2 cellular contexts compared by ENCODE assay signal in the genomic region with DNA sequence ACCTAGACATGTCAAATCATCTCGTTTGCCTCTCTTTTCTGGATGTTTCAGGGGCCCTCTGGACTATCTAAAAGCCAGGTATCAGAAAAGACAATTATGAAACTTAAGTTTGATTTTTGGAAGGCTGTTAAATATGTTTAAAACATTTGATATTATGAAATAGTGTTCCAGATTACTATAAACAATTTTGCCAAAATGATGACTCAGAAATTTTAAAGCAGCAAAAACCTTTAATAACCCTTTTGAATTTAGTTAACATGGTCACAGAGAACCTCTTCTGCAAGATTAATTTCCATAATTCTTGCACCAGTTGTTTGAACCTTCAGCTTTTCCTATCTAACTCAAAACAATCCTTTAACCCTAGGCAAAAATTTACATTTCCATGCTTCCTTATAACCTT.
TF ChIP-seq lines count a peak whose summit lies in the region.

No MANE protein-coding gene starts in this region.

TF ChIP-seq in IMR-90, 13 proteins besides CTCF, POLR2A, EP300 and RAD21:
- TF ChIP-seq MAFK (IDR thresholded peaks at IDR 0.05; ENCODE audit: low read depth, low read length), result peak; percentile 47; the same call in 1 of the 2 replicates
- TF ChIP-seq, protein P1, sequence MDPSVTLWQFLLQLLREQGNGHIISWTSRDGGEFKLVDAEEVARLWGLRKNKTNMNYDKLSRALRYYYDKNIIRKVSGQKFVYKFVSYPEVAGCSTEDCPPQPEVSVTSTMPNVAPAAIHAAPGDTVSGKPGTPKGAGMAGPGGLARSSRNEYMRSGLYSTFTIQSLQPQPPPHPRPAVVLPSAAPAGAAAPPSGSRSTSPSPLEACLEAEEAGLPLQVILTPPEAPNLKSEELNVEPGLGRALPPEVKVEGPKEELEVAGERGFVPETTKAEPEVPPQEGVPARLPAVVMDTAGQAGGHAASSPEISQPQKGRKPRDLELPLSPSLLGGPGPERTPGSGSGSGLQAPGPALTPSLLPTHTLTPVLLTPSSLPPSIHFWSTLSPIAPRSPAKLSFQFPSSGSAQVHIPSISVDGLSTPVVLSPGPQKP (IDR thresholded peaks at IDR 0.05; ENCODE audit: borderline replicate concordance, low read depth, low read length), result no peak

TF ChIP-seq in H1, 55 proteins besides CTCF, POLR2A, EP300 and RAD21:
- TF ChIP-seq SP4 (IDR thresholded peaks at IDR 0.05; ENCODE audit: low read length), result no peak
- TF ChIP-seq MAFK (IDR thresholded peaks at IDR 0.05; ENCODE audit: low read depth, low read length), result no peak
- no peak for TF ChIP-seq TCF12 (IDR thresholded peaks at IDR 0.05; ENCODE audit: low read depth, low read length)
- TF ChIP-seq SP1 (IDR thresholded peaks at IDR 0.05; ENCODE audit: low read depth, low read length), result no peak
- no peak for TF ChIP-seq RXRA (IDR thresholded peaks at IDR 0.05; ENCODE audit: insufficient read depth, low read depth, low read length)
- no peak for TF ChIP-seq TAF7 (optimal IDR thresholded peaks at IDR 0.05; ENCODE audit: borderline replicate concordance, low read depth, low read length)
- TF ChIP-seq GABPA (IDR thresholded peaks at IDR 0.05; ENCODE audit: borderline replicate concordance, insufficient read depth, low read length), result no peak
- no peak for TF ChIP-seq SIX5 (IDR thresholded peaks at IDR 0.05; ENCODE audit: low read depth, low read length)
- no peak for TF ChIP-seq HDAC2 (IDR thresholded peaks at IDR 0.05; ENCODE audit: borderline replicate concordance in 1 of 2, low read depth in 2 of 2, low read length in 2 of 2)
- TF ChIP-seq JUN (IDR thresholded peaks at IDR 0.05; ENCODE audit: low read depth, low read length), result no peak
- TF ChIP-seq, protein P2, sequence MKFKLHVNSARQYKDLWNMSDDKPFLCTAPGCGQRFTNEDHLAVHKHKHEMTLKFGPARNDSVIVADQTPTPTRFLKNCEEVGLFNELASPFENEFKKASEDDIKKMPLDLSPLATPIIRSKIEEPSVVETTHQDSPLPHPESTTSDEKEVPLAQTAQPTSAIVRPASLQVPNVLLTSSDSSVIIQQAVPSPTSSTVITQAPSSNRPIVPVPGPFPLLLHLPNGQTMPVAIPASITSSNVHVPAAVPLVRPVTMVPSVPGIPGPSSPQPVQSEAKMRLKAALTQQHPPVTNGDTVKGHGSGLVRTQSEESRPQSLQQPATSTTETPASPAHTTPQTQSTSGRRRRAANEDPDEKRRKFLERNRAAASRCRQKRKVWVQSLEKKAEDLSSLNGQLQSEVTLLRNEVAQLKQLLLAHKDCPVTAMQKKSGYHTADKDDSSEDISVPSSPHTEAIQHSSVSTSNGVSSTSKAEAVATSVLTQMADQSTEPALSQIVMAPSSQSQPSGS (IDR thresholded peaks at IDR 0.05; ENCODE audit: low read length), result no peak
- TF ChIP-seq SIRT6 (IDR thresholded peaks at IDR 0.05; ENCODE audit: low read length), result no peak
- no peak for TF ChIP-seq BRCA1 (IDR thresholded peaks at IDR 0.05; ENCODE audit: low read depth, low read length)
- TF ChIP-seq JUND (IDR thresholded peaks at IDR 0.05; ENCODE audit: low read length), result no peak
- TF ChIP-seq CHD1 (IDR thresholded peaks at IDR 0.05; ENCODE audit: low read depth, low read length), result no peak
TF ChIP-seq in H1: peak in this region for 0.
